ENCODE assay signal across 28 cellular contexts in the genomic region with DNA sequence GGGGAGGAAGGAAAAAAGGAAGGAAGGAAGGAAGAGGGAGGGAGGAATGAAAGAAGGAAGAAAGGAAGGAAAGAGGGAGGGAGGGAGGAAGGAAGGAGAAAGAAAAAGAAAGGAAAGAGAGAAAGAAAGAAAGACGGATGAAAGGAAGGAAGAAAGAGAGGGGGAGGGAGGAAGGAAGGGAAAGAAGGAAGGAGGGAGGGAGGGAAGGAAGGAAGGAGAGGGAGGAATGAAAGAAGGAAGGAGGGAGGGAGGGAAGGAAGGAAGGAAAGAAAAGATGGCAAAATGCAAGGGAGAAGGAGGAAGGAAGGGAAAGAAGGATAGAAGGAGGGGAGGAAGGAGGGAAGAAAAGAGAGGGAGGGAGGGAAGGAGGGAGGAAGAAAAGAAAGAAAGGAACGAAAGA.
"Had no signal": no experiment of that assay in that cellular context is flagged by ENCODE, and none has a peak within 500 bp of the region (broad histone marks: within the 10 kb centered on the region; RNA-seq: fewer than 3 reads in every experiment).

No MANE protein-coding gene starts in this region.

- DNase-seq: colonic mucosa; cortex of kidney; dermis blood vessel endothelial cell; dorsolateral prefrontal cortex; effector CD4-positive, alpha-beta T cell; effector CD8-positive, alpha-beta T cell; effector memory CD4-positive, alpha-beta T cell; effector memory CD8-positive, alpha-beta T cell; endodermal cell; erythroblast; esophagus squamous epithelium; foreskin fibroblast; foreskin keratinocyte; foreskin melanocyte; gastrocnemius medialis; glutamatergic neuron; head of caudate nucleus; heart left ventricle; heart right ventricle had no signal

- ATAC-seq: effector memory CD8-positive, alpha-beta T cell; esophagus mucosa; foreskin keratinocyte; gastrocnemius medialis; gastroesophageal sphincter; heart left ventricle; heart right ventricle had no signal

- FAIRE-seq: colon, endometrium, endothelial cell of umbilical vein, frontal cortex had no signal

- H3K4me1 ChIP-seq: colonic mucosa, esophagus muscularis mucosa, esophagus squamous epithelium, foreskin keratinocyte, gastrocnemius medialis, gastroesophageal sphincter, heart left ventricle, heart right ventricle had no signal

- H3K9me3 ChIP-seq: colonic mucosa, esophagus muscularis mucosa, esophagus squamous epithelium, gastrocnemius medialis, gastroesophageal sphincter, heart left ventricle, heart right ventricle had no signal

- H3K27me3 ChIP-seq: colonic mucosa, foreskin keratinocyte, gastrocnemius medialis had no signal

- H3K4me3 ChIP-seq: colonic mucosa, coronary artery, dorsolateral prefrontal cortex, esophagus muscularis mucosa, esophagus squamous epithelium, gastrocnemius medialis, gastroesophageal sphincter, heart left ventricle, heart right ventricle had no signal

- H3K27ac ChIP-seq: colonic mucosa, coronary artery, dorsolateral prefrontal cortex, epithelial cell of prostate, esophagus muscularis mucosa, esophagus squamous epithelium, foreskin keratinocyte, gastrocnemius medialis, gastroesophageal sphincter, heart left ventricle, heart right ventricle had no signal

- H3K36me3 ChIP-seq: colonic mucosa, esophagus muscularis mucosa, esophagus squamous epithelium, gastrocnemius medialis, gastroesophageal sphincter, heart left ventricle, heart right ventricle had no signal
